ENCODE assay signal across 8 cellular contexts in genomic region chr6:107977283-107977682, GRCh38. TPM values are rescaled to one million over a fixed set of nuclear protein-coding genes. Genes with fewer than 3 reads are reported as not detected.
A peak's percentile ranks its signal among the peaks of the same experiment; 100 is the strongest.
DNase-seq lines count a peak whose midpoint lies in the region; ATAC-seq, FAIRE-seq and TF ChIP-seq lines count a peak whose summit lies in the region.

No MANE protein-coding gene starts in this region.

- no peaks in the 10 kb centered on the region for H3F3A ChIP-seq in GM23338 (replicated peaks; ENCODE audit: low read depth)

- peak; percentile 91 for FAIRE-seq in A204.1 (lab: Jason Lieb, UNC)
- FAIRE-seq in frontal cortex (lab: Jason Lieb, UNC): peak; percentile 60

- H3K4me3 ChIP-seq in GM23338: no peak overlapping the region

- H3K9me2 ChIP-seq in GM23338 (ENCODE audit: insufficient read depth): no peaks in the 10 kb centered on the region

- no peak for ATAC-seq in GM23338
- no peak for ATAC-seq in activated CD4-positive, CD25-positive, alpha-beta regulatory T cell treated with anti-CD3 and anti-CD28 coated beads, Interleukin-2, amount 50 U/mL, for 24 hours
- ATAC-seq in HG02571 (IDR thresholded peaks at IDR 0.05; ENCODE audit: unreplicated experiment): no peak
- ATAC-seq in HG03095 (IDR thresholded peaks at IDR 0.05; ENCODE audit: unreplicated experiment): no peak
- no peak for ATAC-seq in left ventricle myocardium superior

- DNase-seq in GM23338 (ENCODE audit: low spot score) (peak; percentile 70), RPMI7951 (ENCODE audit: low read depth) (peak; percentile 49), frontal cortex (ENCODE audit: low spot score in 2 of 2) (peak in 1 of 2 donors; percentile 35), left ventricle myocardium superior (no peak)

- H2AFZ ChIP-seq in GM23338: no peak overlapping the region

- no peaks in the 10 kb centered on the region; the same call in 2 of the 3 replicates for H3K9me3 Mint-ChIP-seq in GM23338

- H3K36me3 ChIP-seq in GM23338 (ENCODE audit: insufficient read depth): no peaks in the 10 kb centered on the region

- no peaks in the 10 kb centered on the region for H3K79me2 ChIP-seq in GM23338 (replicated peaks; ENCODE audit: insufficient read depth)

- H3K4me3 Mint-ChIP-seq in GM23338: no peak overlapping the region

- H3K4me1 ChIP-seq in GM23338 (ENCODE audit: insufficient read depth): peaks cover 5% of the 10 kb centered on the region; the same call in 1 of the 2 replicates

- no peaks in the 10 kb centered on the region for H3K27me3 ChIP-seq in GM23338 (ENCODE audit: insufficient read depth)

- H3K36me3 Mint-ChIP-seq in GM23338 (ENCODE audit: low read depth): no peaks in the 10 kb centered on the region

- H4K20me1 ChIP-seq in GM23338 (replicated peaks; ENCODE audit: insufficient read depth): no peaks in the 10 kb centered on the region

- H3K4me1 Mint-ChIP-seq in GM23338: peaks cover 14% of the 10 kb centered on the region

- no peak overlapping the region for H3K27ac Mint-ChIP-seq in GM23338

- H3K4me2 ChIP-seq in GM23338: no peak overlapping the region

- no peak overlapping the region for H3K27ac ChIP-seq in GM23338 (ENCODE audit: low read depth)

- peaks cover 4% of the 10 kb centered on the region for H3K27me3 Mint-ChIP-seq in GM23338 (ENCODE audit: insufficient read depth, low read depth, poor library complexity)

- intact Hi-C loops in left ventricle myocardium superior (cut with micrococcal nuclease): no loop called here

- TF ChIP-seq CTCF in GM23338 (conservative IDR thresholded peaks at IDR 0.05; ENCODE audit: low read depth in 2 of 2): peak; percentile 59 to 77

TF ChIP-seq in GM23338, 12 proteins besides CTCF, POLR2A, EP300 and RAD21:
- TF ChIP-seq EZH2phosphoT487 (IDR thresholded peaks at IDR 0.05; ENCODE audit: unreplicated experiment) (no peak), CREB1 (CRISPR knock-in tag; IDR thresholded peaks at IDR 0.05; ENCODE audit: low read depth) (no peak), ZNF331 (CRISPR knock-in tag; IDR thresholded peaks at IDR 0.05; ENCODE audit: low read depth) (no peak), ETS1 (IDR thresholded peaks at IDR 0.05) (no peak), POLR2AphosphoS5 (IDR thresholded peaks at IDR 0.05; ENCODE audit: low read depth) (no peak), ZNF462 (CRISPR knock-in tag; IDR thresholded peaks at IDR 0.05) (no peak), NANOG (IDR thresholded peaks at IDR 0.05; ENCODE audit: borderline replicate concordance) (no peak), JUNB (IDR thresholded peaks at IDR 0.05; ENCODE audit: unreplicated experiment) (no peak), ZNF114 (CRISPR knock-in tag; IDR thresholded peaks at IDR 0.05) (no peak), REST (IDR thresholded peaks at IDR 0.05; ENCODE audit: unreplicated experiment) (no peak), STAT1 (IDR thresholded peaks at IDR 0.05; ENCODE audit: unreplicated experiment) (no peak), EZH2 (IDR thresholded peaks at IDR 0.05; ENCODE audit: low read depth, unreplicated experiment) (no peak)
TF ChIP-seq in GM23338: peak in this region for 0.

RNA-seq across cellular contexts. Expression of gene SEC63, which starts 19.3 kb away (rescaled TPM):
- total RNA-seq in GM23338 (2014; rRNA removed; shearing (Covaris generic)): 48.2 and 48.5 TPM in 2 replicates
- 103 and 124 TPM in 2 replicates for polyA plus RNA-seq in GM23338 (2016; fragmentation: Nextera tagmentation; extraction: Ambion mirVana)
- total RNA-seq in RPMI7951 (2014; rRNA removed; shearing (Covaris generic)): 9.6 and 19.8 TPM in 2 replicates
- total RNA-seq in frontal cortex (38.3 TPM), left ventricle myocardium superior (45.2 TPM)
